Comparison of ENCODE assay signal across 1 cellular context in the genomic region with DNA sequence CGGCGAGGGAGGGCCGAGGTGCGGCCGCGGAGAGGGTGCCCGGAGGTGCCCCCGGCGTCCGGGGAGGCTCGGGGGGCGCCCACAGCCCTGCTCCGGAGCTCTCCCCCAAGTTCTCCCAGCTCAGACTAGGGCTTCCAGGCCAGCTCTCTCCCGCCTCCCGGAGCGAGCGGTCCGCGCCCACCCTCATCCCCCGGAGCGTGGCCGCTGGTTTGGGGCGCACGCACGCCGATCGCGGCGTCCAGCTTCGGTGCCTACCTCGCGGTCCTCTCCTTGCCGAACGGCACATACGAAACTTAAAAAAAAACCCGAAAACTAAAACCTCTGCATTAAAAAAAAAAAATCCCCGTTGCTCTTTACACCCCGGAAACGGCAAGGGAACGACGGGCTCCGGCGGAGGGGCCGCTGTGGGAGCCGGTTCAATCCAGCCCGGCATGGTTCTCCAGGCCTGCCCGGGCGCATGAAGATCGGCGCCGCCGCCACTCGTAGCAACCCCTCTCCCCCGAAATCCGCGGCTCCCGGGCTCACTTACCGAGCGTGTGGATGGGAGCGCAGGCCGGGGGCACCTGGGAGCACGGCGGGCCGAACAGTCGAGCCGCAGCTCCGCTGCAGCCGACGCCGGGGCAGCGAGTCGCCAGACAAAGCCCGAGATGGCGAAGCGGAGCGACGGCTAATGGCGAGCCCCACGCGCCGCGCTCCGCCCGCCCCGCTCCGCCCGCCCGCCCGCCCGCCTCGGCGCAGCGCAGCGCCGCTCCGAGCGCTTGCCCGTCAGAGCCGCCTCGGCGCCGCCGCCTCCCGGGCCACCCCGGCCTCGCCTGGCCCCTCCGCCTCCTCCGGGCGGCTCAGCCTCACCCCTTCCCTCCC.
TF ChIP-seq lines count a peak whose summit lies in the region.

No MANE protein-coding gene starts in this region.

TF ChIP-seq in GM12878, 131 proteins besides CTCF, POLR2A, EP300 and RAD21 (continued from another document):
- TF ChIP-seq, protein P1, sequence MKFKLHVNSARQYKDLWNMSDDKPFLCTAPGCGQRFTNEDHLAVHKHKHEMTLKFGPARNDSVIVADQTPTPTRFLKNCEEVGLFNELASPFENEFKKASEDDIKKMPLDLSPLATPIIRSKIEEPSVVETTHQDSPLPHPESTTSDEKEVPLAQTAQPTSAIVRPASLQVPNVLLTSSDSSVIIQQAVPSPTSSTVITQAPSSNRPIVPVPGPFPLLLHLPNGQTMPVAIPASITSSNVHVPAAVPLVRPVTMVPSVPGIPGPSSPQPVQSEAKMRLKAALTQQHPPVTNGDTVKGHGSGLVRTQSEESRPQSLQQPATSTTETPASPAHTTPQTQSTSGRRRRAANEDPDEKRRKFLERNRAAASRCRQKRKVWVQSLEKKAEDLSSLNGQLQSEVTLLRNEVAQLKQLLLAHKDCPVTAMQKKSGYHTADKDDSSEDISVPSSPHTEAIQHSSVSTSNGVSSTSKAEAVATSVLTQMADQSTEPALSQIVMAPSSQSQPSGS (IDR thresholded peaks at IDR 0.05; ENCODE audit: low read length): no peak
- TF ChIP-seq ZSCAN29 (IDR thresholded peaks at IDR 0.05): no peak
- TF ChIP-seq CEBPB (IDR thresholded peaks at IDR 0.05; ENCODE audit: borderline replicate concordance in 1 of 2, low read depth in 2 of 2, low read length in 2 of 2): no peak
- TF ChIP-seq KLF5 (IDR thresholded peaks at IDR 0.05; ENCODE audit: partially characterized antibody): no peak
- TF ChIP-seq ETV6 (conservative IDR thresholded peaks at IDR 0.05 in 1 of 2, IDR thresholded peaks at IDR 0.05 in 1 of 2; ENCODE audit: borderline replicate concordance in 1 of 2, low read depth in 1 of 2): no peak
- no peak; the same call in 2 of the 3 replicates for TF ChIP-seq POU2F2 (IDR thresholded peaks at IDR 0.05; ENCODE audit: borderline replicate concordance, low read depth, low read length)
- TF ChIP-seq CREM (IDR thresholded peaks at IDR 0.05; ENCODE audit: low read depth): no peak
- no peak for TF ChIP-seq BRCA1 (IDR thresholded peaks at IDR 0.05; ENCODE audit: low read depth, low read length)
- peak; percentile 39; the same call in 1 of the 2 replicates for TF ChIP-seq NBN (IDR thresholded peaks at IDR 0.05)
- no peak for TF ChIP-seq GABPA (IDR thresholded peaks at IDR 0.05; ENCODE audit: low read depth)
- TF ChIP-seq SMAD5 (IDR thresholded peaks at IDR 0.05; ENCODE audit: low read depth): 0 out of 2 replicates have a peak, but pooled peaks have one; percentile 26
- no peak for TF ChIP-seq ZBED1 (IDR thresholded peaks at IDR 0.05; ENCODE audit: borderline replicate concordance)
- no peak for TF ChIP-seq TCF7 (IDR thresholded peaks at IDR 0.05; ENCODE audit: borderline replicate concordance)
- no peak for TF ChIP-seq SREBF2 (IDR thresholded peaks at IDR 0.05; ENCODE audit: low read length)
- no peak for TF ChIP-seq MYC (IDR thresholded peaks at IDR 0.05; ENCODE audit: insufficient read depth, insufficient read length, insufficient replicate concordance, low read length, severe bottlenecking)
- no peak for TF ChIP-seq CHD2 (IDR thresholded peaks at IDR 0.05; ENCODE audit: borderline replicate concordance, low read depth, low read length)
- TF ChIP-seq EED (IDR thresholded peaks at IDR 0.05; ENCODE audit: low read depth): no peak
- no peak for TF ChIP-seq ZZZ3 (IDR thresholded peaks at IDR 0.05; ENCODE audit: control insufficient read depth, insufficient read length, low read depth)
- TF ChIP-seq STAT1 (conservative IDR thresholded peaks at IDR 0.05): no peak
